In the genomic region with DNA sequence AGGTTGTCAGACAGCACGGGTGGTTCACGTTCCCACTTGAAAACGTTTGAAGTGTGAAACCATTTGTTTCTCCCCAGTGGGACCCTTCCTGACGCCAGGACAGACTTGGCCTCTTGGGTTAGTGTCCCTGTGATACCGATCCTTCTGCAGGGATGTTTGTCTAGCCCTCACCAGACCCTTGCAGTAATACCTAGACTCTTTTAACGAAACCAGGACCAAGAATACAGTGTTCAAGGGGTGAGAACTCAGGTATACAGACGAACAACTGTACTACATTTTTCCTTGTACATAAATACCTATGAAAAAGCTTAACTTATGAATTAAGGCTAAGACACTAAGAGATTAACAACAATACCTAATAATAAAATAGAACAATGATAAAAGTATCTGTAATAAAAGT, we compare ENCODE assay signal across 12 cellular contexts.
DNase-seq lines count a peak whose midpoint lies in the region; ATAC-seq lines count a peak whose summit lies in the region.
"Had no signal": no experiment of that assay in that cellular context is flagged by ENCODE, and none has a peak within 500 bp of the region (broad histone marks: within the 10 kb centered on the region; RNA-seq: fewer than 3 reads in every experiment).

No MANE protein-coding gene starts in this region.

- H3K4me3 ChIP-seq in BLaER1 treated with 17β-estradiol and CSF1 and Interleukin-3, amounts not matched to agents 10 nM and 100 nM: peak overlapping the region in 1 of 10 experiments; percentile 43; a peak in 3 of 20 replicates
- H3K4me3 ChIP-seq: GM23248, mucosa of descending colon, SK-N-MC had no signal

- intact Hi-C loops in cardiac septum (cut with DNase I): no loop called here

- H4K20me1 ChIP-seq in BLaER1 treated with 17β-estradiol and CSF1 and Interleukin-3, amounts not matched to agents 10 nM and 100 nM: no peaks in the 10 kb centered on the region

- peaks cover 0 to 47% (median 26%) of the 10 kb centered on the region in 11 experiments; a peak in 15 of 22 replicates for H3K9me3 ChIP-seq in BLaER1 treated with 17β-estradiol and CSF1 and Interleukin-3, amounts not matched to agents 10 nM and 100 nM (replicated peaks in 1 of 11)
- no peaks in the 10 kb centered on the region for H3K9me3 ChIP-seq in T-helper 17 cell (ENCODE audit: control insufficient read depth, low read length, poor library complexity, severe bottlenecking)
- H3K9me3 ChIP-seq: mucosa of descending colon had no signal

- H3K4me1 Mint-ChIP-seq in T-helper 17 cell: peaks cover 20% of the 10 kb centered on the region

- peak; percentile 55 for ATAC-seq in GM19324 (IDR thresholded peaks at IDR 0.05; ENCODE audit: low FRiP score, unreplicated experiment)
- peak; percentile 56 for ATAC-seq in HG02943 (IDR thresholded peaks at IDR 0.05; ENCODE audit: low read depth, unreplicated experiment)
- peak; percentile 47 for ATAC-seq in T-helper 17 cell

- DNase-seq in T-helper 17 cell (no peak), Ammon's horn (ENCODE audit: low spot score) (no peak), NCI-H1417 (lab: John Stamatoyannopoulos, UW) (no peak), cardiac septum (ENCODE audit: low spot score) (no peak)
- DNase-seq in stimulated activated CD8-positive, alpha-beta memory T cell treated with anti-CD3 and anti-CD28 coated beads, Interleukin-4, amount 100 ng/mL, for 48 hours: no peak
- DNase-seq: GM23248, mucosa of descending colon, NCI-H146 had no signal

- H3K4me1 ChIP-seq in BLaER1 treated with 17β-estradiol and CSF1 and Interleukin-3, amounts not matched to agents 10 nM and 100 nM: peaks cover 67 to 77% (median 72%) of the 10 kb centered on the region in 10 experiments

- peak overlapping the region; percentile 80 to 93 (median 87) for H3K4me2 ChIP-seq in BLaER1 treated with 17β-estradiol and CSF1 and Interleukin-3, amounts not matched to agents 10 nM and 100 nM

- H3K27me3 ChIP-seq in BLaER1 treated with 17β-estradiol and CSF1 and Interleukin-3, amounts not matched to agents 10 nM and 100 nM: no peaks in the 10 kb centered on the region

- H3K9ac ChIP-seq in BLaER1 treated with 17β-estradiol and CSF1 and Interleukin-3, amounts not matched to agents 10 nM and 100 nM: peak overlapping the region in 10 of 11 experiments; percentile 13 to 79 (median 70); a peak in 18 of 22 replicates
- H3K9ac ChIP-seq: GM23248 had no signal

- H3K36me3 Mint-ChIP-seq in T-helper 17 cell (ENCODE audit: low read depth): no peaks in the 10 kb centered on the region

- H3K27ac Mint-ChIP-seq in T-helper 17 cell: peak overlapping the region; percentile 9

- H3K36me3 ChIP-seq in BLaER1 treated with 17β-estradiol and CSF1 and Interleukin-3, amounts not matched to agents 10 nM and 100 nM: peaks cover 0 to 5% (median 0%) of the 10 kb centered on the region in 11 experiments; a peak in 1 of 22 replicates

- H3K27ac ChIP-seq in BLaER1 treated with 17β-estradiol and CSF1 and Interleukin-3, amounts not matched to agents 10 nM and 100 nM: peak overlapping the region in 10 of 11 experiments; percentile 36 to 97 (median 92); a peak in 20 of 22 replicates
- H3K27ac ChIP-seq: GM23248, SK-N-MC had no signal

- H3K27me3 Mint-ChIP-seq in T-helper 17 cell: peaks cover 29% of the 10 kb centered on the region

- H3K4me3 Mint-ChIP-seq in T-helper 17 cell: peak overlapping the region; percentile 69
